21 cellular contexts compared by ENCODE assay signal in the genomic region with DNA sequence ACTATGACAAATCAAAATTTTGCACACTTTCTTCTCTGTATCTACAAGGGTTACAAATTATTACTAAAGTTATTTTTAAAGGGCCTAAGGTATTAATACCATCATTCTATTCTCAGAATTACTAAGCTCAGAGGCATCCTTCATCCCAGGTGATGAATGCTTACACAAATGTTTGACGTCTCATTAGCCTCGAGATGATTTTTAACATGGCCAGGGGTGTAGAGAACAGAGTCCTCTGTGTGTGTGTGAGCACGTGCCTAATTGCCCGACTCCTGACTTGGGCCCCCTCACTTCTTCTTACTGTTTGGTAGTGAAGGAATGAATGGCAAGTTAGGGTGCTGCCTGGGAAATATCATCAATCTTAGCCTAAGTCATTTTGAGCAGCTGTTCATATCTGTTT.
A peak's percentile ranks its signal among the peaks of the same experiment; 100 is the strongest.
DNase-seq lines count a peak whose midpoint lies in the region; ATAC-seq, FAIRE-seq and TF ChIP-seq lines count a peak whose summit lies in the region.
"Had no signal": no experiment of that assay in that cellular context is flagged by ENCODE, and none has a peak within 500 bp of the region (broad histone marks: within the 10 kb centered on the region; RNA-seq: fewer than 3 reads in every experiment).

No MANE protein-coding gene starts in this region.

- WGBS in GM12878 (ENCODE audit: insufficient coverage, insufficient replicate concordance, low lambda C conversion rate, missing lambda C conversion rate), result 0% methylated on average over 4 of the region's 4 CpGs
- WGBS in mesendoderm (ENCODE audit: extremely low coverage, insufficient coverage, low lambda C conversion rate), result no CpG with 5 or more reads among the region's 4 CpGs
- no CpG with 5 or more reads among the region's 4 CpGs for WGBS in trophoblast cell (ENCODE audit: extremely low coverage, insufficient coverage, insufficient read length)
- 57 to 66% methylated on average over 4 of the region's 4 CpGs for WGBS in transverse colon (ENCODE audit: low coverage in 1 of 2), 2 donors

- TF ChIP-seq EP300 in GM12878 (IDR thresholded peaks at IDR 0.05; ENCODE audit: borderline replicate concordance in 1 of 2, control insufficient read depth in 1 of 2, low read depth in 2 of 2, low read length in 2 of 2), result no peak
- TF ChIP-seq EP300 in transverse colon (IDR thresholded peaks at IDR 0.05; ENCODE audit: low read depth), result no peak

- H2BK12ac ChIP-seq in trophoblast cell (ENCODE audit: low read length), result peak overlapping the region; percentile 19

- FAIRE-seq in GM12878 (lab: Jason Lieb, UNC), result no peak
- FAIRE-seq: D721Med, G401.6, GM12892, GM18507, H54, HepG2, HTR-8/SVneo had no signal

- in situ Hi-C loops in GM12878 (cut with MboI) (no loop called here), transverse colon (cut with MboI; ENCODE audit: low pct_ligation_motif_present in 1 of 4, low pct_unique_long_range_greater_than_20kb in 1 of 4, low sequenced_read_pairs in 3 of 4) (loop anchor here in 2 of 4 donors (25.0 kb wide), 1 partner anchor 218 kb away; the partner anchor contains the start of gene ENC1 (in 2 of the 2))

- H3K27ac ChIP-seq in GM12878 (ENCODE audit: control insufficient read depth, insufficient read depth), result no peak overlapping the region
- no peak overlapping the region for H3K27ac ChIP-seq in mesendoderm (ENCODE audit: low read depth, low read length)
- H3K27ac ChIP-seq in trophoblast cell (ENCODE audit: low read depth, low read length), result peak overlapping the region; percentile 15
- peak overlapping the region; percentile 43 to 67 (median 52) for H3K27ac ChIP-seq in transverse colon
- H3K27ac ChIP-seq: C4-2B had no signal

- peak overlapping the region; percentile 60 for H4K91ac ChIP-seq in trophoblast cell (ENCODE audit: low read depth, low read length)

- H2AFZ ChIP-seq in GM12878 (ENCODE audit: control insufficient read depth, low read depth, low read length), result no peak overlapping the region
- H2AFZ ChIP-seq in trophoblast cell (ENCODE audit: insufficient read depth, low read length, poor library complexity), result no peak overlapping the region

- no peak overlapping the region for H3K56ac ChIP-seq in mesendoderm (ENCODE audit: low read length)

- H3K79me1 ChIP-seq in mesendoderm (ENCODE audit: low read length), result no peaks in the 10 kb centered on the region
- peaks cover 22% of the 10 kb centered on the region for H3K79me1 ChIP-seq in trophoblast cell (ENCODE audit: low read length)

- no peak overlapping the region for H3K4me3 ChIP-seq in GM12878
- no peak overlapping the region for H3K4me3 ChIP-seq in mesendoderm (ENCODE audit: low read length)
- H3K4me3 ChIP-seq in trophoblast cell (ENCODE audit: low read depth, low read length), result no peak overlapping the region
- no peak overlapping the region for H3K4me3 ChIP-seq in transverse colon
- H3K4me3 ChIP-seq: GM23338 had no signal

- POLR2A ChIA-PET in GM12878 (lab: Charles Lee), result interaction anchor here (1.0 to 1.2 kb wide), 2 partner anchors 12 to 448 kb away, joined by 3 read pairs; no protein-coding TSS in a partner anchor

- H3K9ac ChIP-seq in GM12878 (ENCODE audit: control insufficient read depth, insufficient read depth, low read length), result no peak overlapping the region
- H3K9ac ChIP-seq in mesendoderm (ENCODE audit: low read length), result no peak overlapping the region
- no peak overlapping the region for H3K9ac ChIP-seq in trophoblast cell (ENCODE audit: low read length)

- ATAC-seq in GM12878 (peak; percentile 55), esophagus mucosa (no peak)
- ATAC-seq: GM23338, HepG2 had no signal

- TF ChIP-seq POLR2A in GM12878 (IDR thresholded peaks at IDR 0.05; ENCODE audit: low read depth, low read length) (no peak), transverse colon (IDR thresholded peaks at IDR 0.05) (no peak)

- H3K4me2 ChIP-seq in GM12878 (ENCODE audit: control insufficient read depth, insufficient read depth) (no peak overlapping the region), mesendoderm (ENCODE audit: low read length) (no peak overlapping the region), trophoblast cell (ENCODE audit: low read length) (no peak overlapping the region)
- H3K4me2 ChIP-seq: GM23338 had no signal

- H4K12ac ChIP-seq in trophoblast cell (ENCODE audit: low read depth, low read length), result no peak overlapping the region

- RAD21 ChIA-PET in GM12878 (lab: Charles Lee; ENCODE audit: unreplicated experiment), result interaction anchor here (0.8 to 1.9 kb wide), 3 partner anchors 45 to 213 kb away, joined by 3 to 4 read pairs (median 3); no protein-coding TSS in a partner anchor

- H2BK15ac ChIP-seq in mesendoderm (replicated peaks; ENCODE audit: low read depth), result peak overlapping the region; percentile 27

- no peak overlapping the region for H3K18ac ChIP-seq in mesendoderm (ENCODE audit: low read length)
- no peak overlapping the region for H3K18ac ChIP-seq in trophoblast cell (ENCODE audit: low read length)

- H3K27me3 ChIP-seq in GM12878 (replicated peaks in 1 of 2; ENCODE audit: control insufficient read depth in 2 of 2, insufficient read depth in 2 of 2, low read length in 1 of 2) (no peaks in the 10 kb centered on the region), mesendoderm (ENCODE audit: insufficient read depth, low read length, poor library complexity) (no peaks in the 10 kb centered on the region), trophoblast cell (ENCODE audit: insufficient read depth, low read length) (no peaks in the 10 kb centered on the region), transverse colon (no peaks in the 10 kb centered on the region)

- no peak overlapping the region for H4K8ac ChIP-seq in mesendoderm (ENCODE audit: low read depth, low read length)
- no peak overlapping the region for H4K8ac ChIP-seq in trophoblast cell (ENCODE audit: low read depth, low read length)

- H3K4me1 ChIP-seq in GM12878 (ENCODE audit: control insufficient read depth, insufficient read depth, low read length) (no peaks in the 10 kb centered on the region), mesendoderm (ENCODE audit: control insufficient read depth, low read depth, low read length) (peaks cover 2% of the 10 kb centered on the region), trophoblast cell (ENCODE audit: control insufficient read depth in 1 of 2, insufficient read depth in 2 of 2, low read length in 2 of 2) (peaks cover 2% of the 10 kb centered on the region in 2 experiments), transverse colon (peaks cover 0 to 40% (median 10%) of the 10 kb centered on the region in 4 donors)

- H4K20me1 ChIP-seq in GM12878 (ENCODE audit: control insufficient read depth, insufficient read depth), result no peaks in the 10 kb centered on the region

- H3K79me2 ChIP-seq in GM12878 (ENCODE audit: control insufficient read depth, insufficient read depth, low read length) (no peaks in the 10 kb centered on the region), mesendoderm (ENCODE audit: control insufficient read depth, insufficient read depth, low read length) (no peaks in the 10 kb centered on the region), trophoblast cell (ENCODE audit: control insufficient read depth, insufficient read depth, low read length, poor library complexity) (peaks cover 1% of the 10 kb centered on the region)

- H2BK120ac ChIP-seq in mesendoderm (ENCODE audit: low read depth, low read length), result no peak overlapping the region
- H2BK120ac ChIP-seq in trophoblast cell (ENCODE audit: insufficient read depth, low read length, poor library complexity), result peak overlapping the region; percentile 5

- H3K23ac ChIP-seq in mesendoderm (ENCODE audit: low read length) (no peak overlapping the region), trophoblast cell (ENCODE audit: low read length) (no peak overlapping the region)

- H2BK5ac ChIP-seq in mesendoderm (ENCODE audit: low read length) (no peak overlapping the region), trophoblast cell (ENCODE audit: low read depth, low read length, poor library complexity) (no peak overlapping the region)

- no TSS peak for BruUV-seq in GM12878 (replicated peaks; lab: Mats Ljungman, UMichigan)

- TF ChIP-seq CTCF in GM12878 (IDR thresholded peaks at IDR 0.05 in 2 of 3, conservative IDR thresholded peaks at IDR 0.05 in 1 of 3; ENCODE audit: control insufficient read depth in 2 of 3, extremely low read depth in 1 of 3, insufficient read depth in 1 of 3, low read depth in 3 of 3, low read length in 3 of 3), result no peak
- TF ChIP-seq CTCF in transverse colon (IDR thresholded peaks at IDR 0.05), result no peak

- no peak overlapping the region for H2AK5ac ChIP-seq in mesendoderm (ENCODE audit: low read length)
- peak overlapping the region; percentile 5 for H2AK5ac ChIP-seq in trophoblast cell (ENCODE audit: low read length)

- H3K9me3 ChIP-seq in GM12878 (replicated peaks; ENCODE audit: control insufficient read depth, insufficient read depth, low read length), result no peaks in the 10 kb centered on the region; the same call in 2 of the 3 replicates
- no peaks in the 10 kb centered on the region for H3K9me3 ChIP-seq in trophoblast cell (ENCODE audit: insufficient read depth, low read depth, low read length)
- H3K9me3 ChIP-seq in transverse colon, result no peaks in the 10 kb centered on the region
- H3K9me3 ChIP-seq: Caco-2 had no signal

- H3K36me3 ChIP-seq in GM12878 (ENCODE audit: control insufficient read depth in 2 of 2, insufficient read depth in 2 of 2, low read length in 1 of 2), result no peaks in the 10 kb centered on the region
- no peaks in the 10 kb centered on the region for H3K36me3 ChIP-seq in mesendoderm (ENCODE audit: control insufficient read depth, insufficient read depth, low read length)
- no peaks in the 10 kb centered on the region for H3K36me3 ChIP-seq in trophoblast cell (ENCODE audit: control insufficient read depth in 1 of 2, insufficient read depth in 2 of 2, low read length in 2 of 2)
- H3K36me3 ChIP-seq in transverse colon, result no peaks in the 10 kb centered on the region

- no peak for TF ChIP-seq RAD21 in GM12878 (IDR thresholded peaks at IDR 0.05; ENCODE audit: insufficient read depth, low read depth, low read length)

- peak overlapping the region; percentile 16 for H3K14ac ChIP-seq in trophoblast cell (ENCODE audit: low read length)

- no peak overlapping the region for H3K4ac ChIP-seq in mesendoderm (ENCODE audit: low read depth, low read length)
- H3K4ac ChIP-seq in trophoblast cell (ENCODE audit: low read depth, low read length), result no peak overlapping the region

- SMC1A ChIA-PET in GM12878 (lab: Charles Lee; ENCODE audit: uncharacterized antibody, unreplicated experiment), result interaction anchor here (0.6 to 2.2 kb wide), 7 partner anchors 11 to 249 kb away, joined by 3 to 7 read pairs (median 4); no protein-coding TSS in a partner anchor

- H4K5ac ChIP-seq in mesendoderm (ENCODE audit: low read length), result no peak overlapping the region

- DNase-seq in GM12878 (ENCODE audit: low read depth, low spot score) (no peak), mesendoderm (no peak), trophoblast cell (no peak), transverse colon (no peak), NCI-H187 (lab: John Stamatoyannopoulos, UW) (no peak), AG20443 (ENCODE audit: low spot score) (no peak)
- DNase-seq: ACHN; AML-193; CD4-positive, alpha-beta T cell; HFFc6 had no signal

- CTCF ChIA-PET in GM12878 (lab: Yijun Ruan, JAX), result interaction anchor here (1.2 to 1.5 kb wide), 3 partner anchors 11 to 222 kb away, joined by 3 to 4 read pairs (median 4); no protein-coding TSS in a partner anchor

- intact Hi-C loops in GM12878 (cut with micrococcal nuclease; ENCODE audit: unreplicated experiment) (no loop called here), transverse colon (cut with DNase I; ENCODE audit: low total_unique reads) (no loop called here)

TF ChIP-seq in GM12878, 131 proteins besides CTCF, POLR2A, EP300 and RAD21 (continues in another document):
- no peak for TF ChIP-seq SREBF1 (IDR thresholded peaks at IDR 0.05; ENCODE audit: low read length)

Comparison
In these comparisons a context has a peak if more than half of its experiments do, and no peak if none do; other contexts are left out.
1. H3K27ac ChIP-seq: peak in trophoblast cell (single experiment) and transverse colon (4 of 4); none in GM12878 (single experiment) and mesendoderm (single experiment).